16 cellular contexts compared by ENCODE assay signal in genomic region chr4:7398788-7399432, GRCh38. TPM values are rescaled to one million over a fixed set of nuclear protein-coding genes. Genes with fewer than 3 reads are reported as not detected.
DNase-seq lines count a peak whose midpoint lies in the region; ATAC-seq and TF ChIP-seq lines count a peak whose summit lies in the region.
"Had no signal": no experiment of that assay in that cellular context is flagged by ENCODE, and none has a peak within 500 bp of the region (broad histone marks: within the 10 kb centered on the region; RNA-seq: fewer than 3 reads in every experiment).

No MANE protein-coding gene starts in this region.

- no peak for ATAC-seq in GM21515 (IDR thresholded peaks at IDR 0.05; ENCODE audit: unreplicated experiment)
- ATAC-seq: K562, Panc1 had no signal

- CTCF ChIA-PET in mammary epithelial cell (lab: Charles Lee; ENCODE audit: low non-redundant PET): interaction anchor here (0.7 kb wide), 1 partner anchor 231 kb away, joined by 41 read pairs; no protein-coding TSS in a partner anchor
- CTCF ChIA-PET in MCF 10A (lab: Yijun Ruan, JAX): interaction anchor here (0.6 kb wide), 1 partner anchor 86 kb away, joined by 3 read pairs; no protein-coding TSS in a partner anchor

- 66% methylated on average over 7 of the region's 8 CpGs for WGBS in mammary epithelial cell (ENCODE audit: low coverage, missing lambda C conversion rate)
- WGBS in sigmoid colon, 2 donors: 63 to 64% methylated on average over 8 of the region's 8 CpGs

- H3K4me3 Mint-ChIP-seq in MCF 10A (ENCODE audit: unreplicated experiment) (no peak overlapping the region), chondrocyte (ENCODE audit: unreplicated experiment) (no peak overlapping the region)

- no peaks in the 10 kb centered on the region for H3K9me3 ChIP-seq in mammary epithelial cell (replicated peaks; ENCODE audit: insufficient read depth, low read length)
- H3K9me3 ChIP-seq in sigmoid colon: no peaks in the 10 kb centered on the region
- H3K9me3 ChIP-seq: SK-N-SH had no signal

- H3K4me1 Mint-ChIP-seq in MCF 10A (ENCODE audit: insufficient read depth, unreplicated experiment) (peaks cover 28% of the 10 kb centered on the region), chondrocyte (ENCODE audit: low read depth) (peaks cover 20% of the 10 kb centered on the region)

- peaks cover 12% of the 10 kb centered on the region for H3K9me3 Mint-ChIP-seq in MCF 10A (ENCODE audit: unreplicated experiment)
- peaks cover 8% of the 10 kb centered on the region for H3K9me3 Mint-ChIP-seq in chondrocyte (ENCODE audit: low read depth)

- H3K79me2 ChIP-seq in mammary epithelial cell (ENCODE audit: insufficient read depth, low read length): no peaks in the 10 kb centered on the region

- TF ChIP-seq POLR2A in sigmoid colon (IDR thresholded peaks at IDR 0.05): no peak

- H3K27me3 ChIP-seq in mammary epithelial cell (ENCODE audit: insufficient read depth, low read length): no peaks in the 10 kb centered on the region
- H3K27me3 ChIP-seq in H7 (ENCODE audit: control insufficient read depth, insufficient read depth, low read length): no peaks in the 10 kb centered on the region
- H3K27me3 ChIP-seq in sigmoid colon: no peaks in the 10 kb centered on the region

- POLR2A ChIA-PET in MCF 10A (lab: Yijun Ruan, JAX): interaction anchor here (1.2 kb wide), 1 partner anchor 40 kb away, joined by 3 read pairs; no protein-coding TSS in a partner anchor

- H3K27me3 Mint-ChIP-seq in MCF 10A (ENCODE audit: insufficient read depth, unreplicated experiment) (peaks cover 17% of the 10 kb centered on the region), chondrocyte (ENCODE audit: low read depth) (peaks cover 46% of the 10 kb centered on the region)

- in situ Hi-C loops in mammary epithelial cell (cut with MboI; ENCODE audit: low sequenced_read_pairs in 2 of 2): no loop called here

- H3K36me3 Mint-ChIP-seq in MCF 10A (ENCODE audit: insufficient read depth, unreplicated experiment) (no peaks in the 10 kb centered on the region), chondrocyte (ENCODE audit: low read depth) (peaks cover 6% of the 10 kb centered on the region)

- H3K4me1 ChIP-seq in mammary epithelial cell (ENCODE audit: insufficient read depth, low read length): peaks cover 43% of the 10 kb centered on the region
- peaks cover 0 to 36% (median 29%) of the 10 kb centered on the region in 4 donors for H3K4me1 ChIP-seq in sigmoid colon

- intact Hi-C loops in mammary epithelial cell (cut with micrococcal nuclease) (loop anchor here (5.0 to 10.0 kb wide), 3 partner anchors 66 to 318 kb away; no protein-coding TSS in a partner anchor), MCF 10A (cut with micrococcal nuclease) (no loop called here), sigmoid colon (cut with DNase I) (no loop called here)

- TF ChIP-seq EP300 in sigmoid colon (IDR thresholded peaks at IDR 0.05): no peak

- H3K36me3 ChIP-seq in mammary epithelial cell (ENCODE audit: insufficient read depth, low read length): no peaks in the 10 kb centered on the region
- H3K36me3 ChIP-seq in H7 (replicated peaks; ENCODE audit: control insufficient read depth, insufficient read depth, low read length): no peaks in the 10 kb centered on the region
- H3K36me3 ChIP-seq in sigmoid colon: no peaks in the 10 kb centered on the region

- no peak overlapping the region for H3K27ac ChIP-seq in mammary epithelial cell (ENCODE audit: insufficient read depth, low read depth, low read length)
- H3K27ac ChIP-seq in sigmoid colon: no peak overlapping the region

- H3K4me2 ChIP-seq in mammary epithelial cell (ENCODE audit: insufficient read depth, low read depth, low read length): no peak overlapping the region
- H3K4me2 ChIP-seq: SK-N-SH had no signal

- DNase-seq in mammary epithelial cell (peak; percentile 16), MCF 10A (ENCODE audit: unreplicated experiment) (no peak), H7 (peak; percentile 15), chondrocyte (ENCODE audit: low spot score) (peak; percentile 29), sigmoid colon (peak; percentile 17), NCI-H2081 (lab: John Stamatoyannopoulos, UW) (no peak)
- DNase-seq: NCI-H226, NCI-H526 treated with DMSO at 0.1 percent for 48 hours, T-helper 1 cell had no signal

- no peak overlapping the region for H3K27ac Mint-ChIP-seq in MCF 10A (ENCODE audit: low read depth, unreplicated experiment)
- no peak overlapping the region for H3K27ac Mint-ChIP-seq in chondrocyte (ENCODE audit: unreplicated experiment)

- dilution Hi-C loops in mammary epithelial cell (cut with HindIII; ENCODE audit: low sequenced_read_pairs): loop anchor here (10.0 kb wide), 1 partner anchor 174 kb away; no protein-coding TSS in a partner anchor

- no peak overlapping the region for H2AFZ ChIP-seq in mammary epithelial cell (ENCODE audit: low read depth, low read length)

- H3K9ac ChIP-seq in mammary epithelial cell (ENCODE audit: insufficient read depth, low read length): no peak overlapping the region
- H3K9ac ChIP-seq: SK-N-SH had no signal

- TF ChIP-seq CTCF in mammary epithelial cell (conservative IDR thresholded peaks at IDR 0.05 in 1 of 2, IDR thresholded peaks at IDR 0.05 in 1 of 2; ENCODE audit: extremely low read depth in 1 of 2, insufficient read depth in 1 of 2, low read depth in 1 of 2, low read length in 2 of 2): no peak
- no peak for TF ChIP-seq CTCF in MCF 10A (IDR thresholded peaks at IDR 0.05; ENCODE audit: unreplicated experiment)
- TF ChIP-seq CTCF in chondrocyte (IDR thresholded peaks at IDR 0.05): no peak
- TF ChIP-seq CTCF in sigmoid colon (IDR thresholded peaks at IDR 0.05): no peak

- H3K4me3 ChIP-seq in mammary epithelial cell (replicated peaks in 1 of 3; ENCODE audit: insufficient read depth in 1 of 3, low read depth in 2 of 3, low read length in 3 of 3) (no peak overlapping the region), H7 (ENCODE audit: insufficient read depth, low read depth, low read length) (no peak overlapping the region), sigmoid colon (no peak overlapping the region)
- H3K4me3 ChIP-seq: K562 had no signal

- no peaks in the 10 kb centered on the region for H4K20me1 ChIP-seq in mammary epithelial cell (ENCODE audit: insufficient read depth, low read length)

- no TSS peak for BruUV-seq in mammary epithelial cell (replicated peaks; lab: Mats Ljungman, UMichigan)
- no TSS peak for BruUV-seq in MCF 10A (replicated peaks; lab: Mats Ljungman, UMichigan)

RNA-seq across cellular contexts. Expression of gene PSAPL1, which starts 35.8 kb away (rescaled TPM):
- under 1 TPM in 1 of 2 donors, not detected in 1; under 0.01 TPM for total RNA-seq in mammary epithelial cell
- 0.01 TPM for polyA plus RNA-seq in mammary epithelial cell
- not detected for polyA minus RNA-seq in mammary epithelial cell
- total RNA-seq in MCF 10A (2022): not detected in 2 replicates
- total RNA-seq in H7 (2014; rRNA removed; shearing (Covaris generic)): 0.14 and 0.22 TPM in 2 replicates
- not detected in 3 replicates for total RNA-seq in chondrocyte
- total RNA-seq in sigmoid colon: not detected
- polyA plus RNA-seq in sigmoid colon: under 1 TPM in 1 of 3 donors, not detected in 2; 0.01 TPM
- total RNA-seq: K562, M059J, Right ventricle myocardium inferior had no signal
- polyA plus RNA-seq: BJ, K562 had no signal

Comparison
In these comparisons a context has a peak if more than half of its experiments do, and no peak if none do; other contexts are left out.
1. DNase-seq: peak in mammary epithelial cell (single experiment), H7 (single experiment), chondrocyte (single experiment) and sigmoid colon (single experiment); none in MCF 10A (single experiment) and NCI-H2081 (0 of 2).